ENCODE assay signal across 8 cellular contexts in the genomic region with DNA sequence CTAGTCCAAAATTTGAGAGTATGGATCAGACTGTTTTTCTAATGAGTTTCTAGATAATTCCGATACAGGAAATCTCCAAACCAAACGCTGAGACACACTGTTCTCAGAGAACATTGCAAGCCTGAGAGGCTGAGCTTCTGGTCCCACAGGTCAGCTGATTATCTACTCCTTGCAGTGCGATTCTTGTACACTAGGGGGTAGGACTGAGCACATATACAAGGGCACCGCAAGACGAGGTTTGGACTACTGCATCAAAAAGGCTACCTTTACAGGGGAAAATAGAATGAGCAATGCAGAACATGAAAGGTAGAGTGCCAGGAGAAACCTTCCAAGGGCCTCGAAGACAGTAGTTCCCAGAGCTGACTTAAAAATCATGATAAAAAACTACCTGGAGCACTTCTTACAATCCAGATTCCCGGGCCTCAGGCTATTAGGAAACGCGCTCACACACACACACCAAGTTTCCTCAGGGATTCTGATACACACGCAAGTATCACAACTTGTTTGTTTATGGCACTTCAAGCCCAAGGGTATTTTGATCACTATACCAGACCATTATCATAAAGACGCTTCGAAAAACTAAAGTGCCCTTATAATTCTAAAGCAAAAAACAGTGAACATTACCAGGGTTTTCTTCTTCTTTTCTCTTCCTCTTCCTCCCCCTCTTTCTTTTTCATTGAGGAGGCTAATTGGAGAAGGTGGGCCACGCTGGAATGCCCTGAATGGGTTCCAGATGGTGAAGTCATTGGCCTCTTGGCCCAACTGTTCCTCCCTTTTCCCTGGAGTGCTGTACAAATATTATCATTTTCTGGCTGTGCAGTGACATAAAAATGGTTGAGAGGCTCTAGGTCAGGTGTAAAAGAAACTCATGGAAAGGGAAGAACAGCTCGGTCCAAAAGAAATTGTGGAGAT.
DNase-seq lines count a peak whose midpoint lies in the region; ATAC-seq, FAIRE-seq and TF ChIP-seq lines count a peak whose summit lies in the region.

No MANE protein-coding gene starts in this region.

- in situ Hi-C loops in GM23248 (cut with MboI), result no loop called here

- H4K20me1 ChIP-seq in GM23248 (ENCODE audit: insufficient read depth) (no peaks in the 10 kb centered on the region), OCI-LY3 (ENCODE audit: insufficient read depth, low read length) (no peaks in the 10 kb centered on the region)

- no peak for DNase-seq in BJ (ENCODE audit: low read depth)
- DNase-seq in GM23248, result peak; percentile 40
- peak; percentile 22 for DNase-seq in activated T-helper 1 cell treated with Interleukin-2 at 50 U/mL for 16 hours (ENCODE audit: low read depth)
- no peak for DNase-seq in kidney
- DNase-seq in stimulated activated effector memory CD8-positive, alpha-beta T cell treated with anti-CD3 and anti-CD28 coated beads, Interleukin-12 subunit alpha, Interleukin-12 subunit beta, amount 100 ng/mL, for 72 hours (ENCODE audit: low spot score in 2 of 2), result peak; percentile 63 to 83
- DNase-seq in NCI-H2081 treated with DMSO at 0.1 percent for 48 hours (lab: John Stamatoyannopoulos, UW), result no peak

- no peaks in the 10 kb centered on the region for H3K9me3 Mint-ChIP-seq in stimulated activated effector memory CD8-positive, alpha-beta T cell treated with anti-CD3 and anti-CD28 coated beads, Interleukin-12 subunit alpha, Interleukin-12 subunit beta, amount 100 ng/mL, for 72 hours

- no peak for FAIRE-seq in kidney (lab: Jason Lieb, UNC)

- H3K4me3 Mint-ChIP-seq in stimulated activated effector memory CD8-positive, alpha-beta T cell treated with anti-CD3 and anti-CD28 coated beads, Interleukin-12 subunit alpha, Interleukin-12 subunit beta, amount 100 ng/mL, for 72 hours, result no peak overlapping the region

- H3K79me2 ChIP-seq in GM23248 (ENCODE audit: insufficient read depth), result no peaks in the 10 kb centered on the region
- H3K79me2 ChIP-seq in OCI-LY3 (ENCODE audit: low read length), result no peaks in the 10 kb centered on the region

- H3K27me3 ChIP-seq in BJ (ENCODE audit: control insufficient read depth, insufficient read depth, low read length) (no peaks in the 10 kb centered on the region), GM23248 (replicated peaks; ENCODE audit: insufficient read depth) (no peaks in the 10 kb centered on the region), OCI-LY3 (ENCODE audit: low read depth, low read length) (peaks cover 49% of the 10 kb centered on the region)

- H3K27ac Mint-ChIP-seq in stimulated activated effector memory CD8-positive, alpha-beta T cell treated with anti-CD3 and anti-CD28 coated beads, Interleukin-12 subunit alpha, Interleukin-12 subunit beta, amount 100 ng/mL, for 72 hours, result no peak overlapping the region

- no peaks in the 10 kb centered on the region for H3K9me2 ChIP-seq in GM23248 (ENCODE audit: insufficient read depth)

- ATAC-seq in stimulated activated effector memory CD8-positive, alpha-beta T cell treated with anti-CD3 and anti-CD28 coated beads, Interleukin-12 subunit alpha, Interleukin-12 subunit beta, amount 100 ng/mL, for 72 hours, result peak; percentile 76
- ATAC-seq in HG02763 (IDR thresholded peaks at IDR 0.05; ENCODE audit: unreplicated experiment), result no peak

- peaks cover 14% of the 10 kb centered on the region for H3K4me1 Mint-ChIP-seq in stimulated activated effector memory CD8-positive, alpha-beta T cell treated with anti-CD3 and anti-CD28 coated beads, Interleukin-12 subunit alpha, Interleukin-12 subunit beta, amount 100 ng/mL, for 72 hours

- POLR2A ChIA-PET in BJ (lab: Charles Lee), result interaction anchor here (0.7 kb wide), 1 partner anchor 89 kb away, joined by 3 read pairs; no protein-coding TSS in a partner anchor

- peaks cover 42% of the 10 kb centered on the region for H3K4me1 ChIP-seq in GM23248 (ENCODE audit: insufficient read depth)
- H3K4me1 ChIP-seq in OCI-LY3 (ENCODE audit: low read length), result peaks cover 51% of the 10 kb centered on the region
- H3K4me1 ChIP-seq in kidney (ENCODE audit: control insufficient read depth in 1 of 2, insufficient read depth in 1 of 2, low read depth in 1 of 2, low read length in 2 of 2), result no peaks in the 10 kb centered on the region

- H3F3A ChIP-seq in GM23248 (ENCODE audit: insufficient read depth), result 0 out of 2 replicates have a peak, but pooled peaks cover 21% of the 10 kb centered on the region

- H2AFZ ChIP-seq in GM23248 (peak overlapping the region; percentile 27; the same call in 1 of the 2 replicates), OCI-LY3 (ENCODE audit: low read depth, low read length) (no peak overlapping the region)

- H3K36me3 ChIP-seq in BJ (ENCODE audit: control insufficient read depth, insufficient read depth, low read length), result no peaks in the 10 kb centered on the region
- H3K36me3 ChIP-seq in GM23248 (ENCODE audit: low read depth), result no peaks in the 10 kb centered on the region
- H3K36me3 ChIP-seq in OCI-LY3 (replicated peaks; ENCODE audit: low read depth, low read length), result no peaks in the 10 kb centered on the region
- no peaks in the 10 kb centered on the region for H3K36me3 ChIP-seq in kidney (ENCODE audit: control insufficient read depth in 1 of 2, insufficient read depth in 2 of 2, low read length in 2 of 2)

- intact Hi-C loops in kidney (cut with DNase I), result no loop called here

- H3K4me2 ChIP-seq in GM23248 (ENCODE audit: unreplicated experiment) (peak overlapping the region; percentile 37), OCI-LY3 (ENCODE audit: low read length) (peak overlapping the region; percentile 7; the same call in 1 of the 2 replicates)

- H3K36me3 Mint-ChIP-seq in stimulated activated effector memory CD8-positive, alpha-beta T cell treated with anti-CD3 and anti-CD28 coated beads, Interleukin-12 subunit alpha, Interleukin-12 subunit beta, amount 100 ng/mL, for 72 hours, result peaks cover 8% of the 10 kb centered on the region

- TF ChIP-seq CTCF in BJ (IDR thresholded peaks at IDR 0.05; ENCODE audit: insufficient read depth, low read depth, low read length) (0 out of 2 replicates have a peak, but pooled peaks have one; percentile 19), OCI-LY3 (IDR thresholded peaks at IDR 0.05; ENCODE audit: low read depth, low read length) (peak; percentile 75), kidney (IDR thresholded peaks at IDR 0.05; ENCODE audit: borderline replicate concordance, extremely low read depth, insufficient read depth) (peak; percentile 53)

- CTCF ChIA-PET in BJ (lab: Yijun Ruan, JAX), result interaction anchor here (1.1 kb wide), 1 partner anchor 10 kb away, joined by 3 read pairs; no protein-coding TSS in a partner anchor

- 72% methylated on average over 14 of the region's 14 CpGs for WGBS in GM23248 (ENCODE audit: low coverage in 1 of 2, low lambda C conversion rate in 2 of 2, missing lambda C conversion rate in 2 of 2), 2 experiments

- H3K9ac ChIP-seq in GM23248, result no peak overlapping the region
- H3K9ac ChIP-seq in OCI-LY3 (ENCODE audit: low read length), result no peak overlapping the region
- H3K9ac ChIP-seq in kidney (ENCODE audit: low read length in 2 of 2), result no peak overlapping the region

- no peak overlapping the region for H3K4me3 ChIP-seq in BJ (ENCODE audit: low read depth, low read length)
- no peak overlapping the region for H3K4me3 ChIP-seq in GM23248
- H3K4me3 ChIP-seq in OCI-LY3 (ENCODE audit: low read length), result no peak overlapping the region
- no peak overlapping the region for H3K4me3 ChIP-seq in kidney (ENCODE audit: low read length in 2 of 2)

- H3K27ac ChIP-seq in GM23248, result 0 out of 2 replicates have a peak overlapping the region, but pooled peaks have one; percentile 36
- no peak overlapping the region for H3K27ac ChIP-seq in OCI-LY3 (ENCODE audit: low read length)
- no peak overlapping the region for H3K27ac ChIP-seq in kidney (ENCODE audit: low read depth in 2 of 2, low read length in 2 of 2)

- H3K9me3 ChIP-seq in GM23248 (ENCODE audit: low read depth), result no peaks in the 10 kb centered on the region
- no peaks in the 10 kb centered on the region for H3K9me3 ChIP-seq in OCI-LY3 (ENCODE audit: insufficient read depth, low read length)
- no peaks in the 10 kb centered on the region for H3K9me3 ChIP-seq in kidney (ENCODE audit: control insufficient read depth in 1 of 2, low read length in 2 of 2)

Comparison
In these comparisons a context has a peak if more than half of its experiments do, and no peak if none do; other contexts are left out.
1. DNase-seq: peak in GM23248 (single experiment), activated T-helper 1 cell treated with Interleukin-2 at 50 U/mL for 16 hours (single experiment) and stimulated activated effector memory CD8-positive, alpha-beta T cell treated with anti-CD3 and anti-CD28 coated beads, Interleukin-12 subunit alpha, Interleukin-12 subunit beta, amount 100 ng/mL, for 72 hours (2 of 2); none in BJ (single experiment), kidney (single experiment) and NCI-H2081 treated with DMSO at 0.1 percent for 48 hours (single experiment).
2. CTCF ChIP-seq: peak in every context shown above with its lines; median percentile 75 in OCI-LY3; 53 in kidney; 19 in BJ.